In genomic region chr7:114218283-114218682, GRCh38 we compare ENCODE assay signal across 24 cellular contexts.
"Had no signal": no experiment of that assay in that cellular context is flagged by ENCODE, and none has a peak within 500 bp of the region (broad histone marks: within the 10 kb centered on the region; RNA-seq: fewer than 3 reads in every experiment).

No MANE protein-coding gene starts in this region.

- H3K9me3 ChIP-seq: left ventricle myocardium inferior, mucosa of descending colon, pancreas, prostate gland, suprapubic skin, thoracic aorta, tibial artery, upper lobe of right lung had no signal

- DNase-seq: islet precursor cell; left ventricle myocardium inferior; midbrain; mucosa of descending colon; naive thymus-derived CD4-positive, alpha-beta T cell; pancreas; posterior cingulate gyrus; retina; right cardiac atrium; stimulated activated CD4-positive, alpha-beta T cell treated with anti-CD3 and anti-CD28 coated beads, Interleukin-12 subunit alpha, Interleukin-12 subunit beta, amount 100 ng/mL, for 4 hours; stimulated activated CD4-positive, alpha-beta T cell treated with anti-CD3 and anti-CD28 coated beads, Interleukin-15, amount 100 ng/mL, for 24 hours; stimulated activated CD4-positive, alpha-beta T cell treated with anti-CD3 and anti-CD28 coated beads, Interleukin-2, amount 100 ng/mL, for 24 hours; stimulated activated CD4-positive, alpha-beta T cell treated with anti-CD3 and anti-CD28 coated beads, Interleukin-4, amount 100 ng/mL, for 24 hours; stimulated activated naive CD4-positive, alpha-beta T cell; tibial artery; trophoblast cell; upper lobe of right lung had no signal

- ATAC-seq: mucosa of descending colon; naive thymus-derived CD4-positive, alpha-beta T cell; natural killer cell treated with Interleukin-12 subunit alpha and Interleukin-12 subunit beta and Interleukin-15 and Interleukin-18, amount 100 ng/mL, for 72 hours; pancreas; right cardiac atrium; sciatic nerve; stimulated activated effector memory CD8-positive, alpha-beta T cell treated with anti-CD3 and anti-CD28 coated beads, Interleukin-12 subunit alpha, Interleukin-12 subunit beta, amount 100 ng/mL, for 72 hours; upper lobe of right lung had no signal

- H3K4me1 ChIP-seq: left ventricle myocardium inferior, pancreas, prostate gland, suprapubic skin, upper lobe of right lung had no signal

- H3K27ac ChIP-seq: left ventricle myocardium inferior, pancreas, prostate gland, skin epidermis, suprapubic skin, thoracic aorta, tibial artery, upper lobe of right lung had no signal

- H3K4me3 ChIP-seq: left ventricle myocardium inferior, mucosa of descending colon, pancreas, prostate gland, skin epidermis, suprapubic skin, thoracic aorta, tibial artery, upper lobe of right lung had no signal

- H3K36me3 ChIP-seq: left ventricle myocardium inferior, pancreas, prostate gland, suprapubic skin, thoracic aorta, tibial artery, upper lobe of right lung had no signal
